Comparison of ENCODE assay signal across 1 cellular context in genomic region chr10:22945934-22946673, GRCh38.
TF ChIP-seq lines count a peak whose summit lies in the region.

No MANE protein-coding gene starts in this region.

TF ChIP-seq in HepG2, 621 proteins besides CTCF, POLR2A, EP300 and RAD21 (continued from another document):
- TF ChIP-seq RORA (CRISPR knock-in tag; IDR thresholded peaks at IDR 0.05) (no peak), IRF2 (CRISPR knock-in tag; IDR thresholded peaks at IDR 0.05) (no peak), ZSCAN22 (CRISPR knock-in tag; IDR thresholded peaks at IDR 0.05) (no peak), ZNF207 (IDR thresholded peaks at IDR 0.05; ENCODE audit: borderline replicate concordance) (no peak), ETV6 (CRISPR knock-in tag; conservative IDR thresholded peaks at IDR 0.05) (no peak)
